In the genomic region with DNA sequence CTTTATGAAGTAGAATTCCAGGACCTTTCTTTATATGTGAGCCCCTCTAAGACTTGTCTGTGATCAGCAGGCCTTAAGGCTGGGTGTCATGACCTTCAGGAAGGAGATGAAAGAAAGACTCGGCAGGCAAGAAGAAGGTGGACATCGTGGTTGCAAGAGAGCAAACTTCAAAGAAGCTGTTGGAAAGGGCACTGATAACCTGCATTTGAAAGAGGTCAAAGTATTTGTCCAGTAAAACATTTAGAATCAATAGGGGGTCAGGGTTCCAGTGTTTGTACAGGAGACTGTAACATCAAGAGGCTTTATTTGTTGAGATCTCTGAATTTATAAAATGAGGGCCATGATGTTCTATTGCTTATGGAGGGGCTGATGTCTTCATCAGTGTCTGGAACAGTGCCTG, we compare ENCODE assay signal across 26 cellular contexts.
"Had no signal": no experiment of that assay in that cellular context is flagged by ENCODE, and none has a peak within 500 bp of the region (broad histone marks: within the 10 kb centered on the region; RNA-seq: fewer than 3 reads in every experiment).

No MANE protein-coding gene starts in this region.

- FAIRE-seq: endometrium, islet of Langerhans, keratinocyte had no signal

- H3K9me3 ChIP-seq: esophagus squamous epithelium, gastrocnemius medialis, heart right ventricle, left lung, lower lobe of right lung, mucosa of descending colon had no signal

- DNase-seq: cortex of kidney; effector CD8-positive, alpha-beta T cell; effector memory CD8-positive, alpha-beta T cell; endodermal cell; erythroblast; esophagus squamous epithelium; foreskin fibroblast; foreskin melanocyte; gastrocnemius medialis; glutamatergic neuron; head of caudate nucleus; heart right ventricle; hippocampal formation; left cardiac atrium; left lung; left ventricle myocardium superior; lower lobe of right lung; mesenchymal stem cell; mucosa of descending colon; naive B cell; naive thymus-derived CD8-positive, alpha-beta T cell had no signal

- H3K27ac ChIP-seq: epithelial cell of prostate, esophagus squamous epithelium, gastrocnemius medialis, heart right ventricle, left lung, lower lobe of right lung had no signal

- H3K4me1 ChIP-seq: esophagus squamous epithelium, gastrocnemius medialis, heart right ventricle, left lung, lower lobe of right lung had no signal

- H3K27me3 ChIP-seq: esophagus squamous epithelium, gastrocnemius medialis, heart right ventricle, left lung had no signal

- H3K36me3 ChIP-seq: esophagus squamous epithelium, gastrocnemius medialis, heart right ventricle, left lung, lower lobe of right lung had no signal

- H3K4me3 ChIP-seq: esophagus squamous epithelium, gastrocnemius medialis, heart right ventricle, left lung, lower lobe of right lung, mucosa of descending colon had no signal

- ATAC-seq: effector memory CD8-positive, alpha-beta T cell; esophagus mucosa; gastrocnemius medialis; heart right ventricle; left cardiac atrium; left lung; left ventricle myocardium superior; lower lobe of right lung; mucosa of descending colon; naive thymus-derived CD8-positive, alpha-beta T cell had no signal
